ENCODE assay signal across 12 cellular contexts in genomic region chr7:131330299-131330698, GRCh38. TPM values are rescaled to one million over a fixed set of nuclear protein-coding genes. Genes with fewer than 3 reads are reported as not detected.
DNase-seq lines count a peak whose midpoint lies in the region; ATAC-seq and TF ChIP-seq lines count a peak whose summit lies in the region.
"Had no signal": no experiment of that assay in that cellular context is flagged by ENCODE, and none has a peak within 500 bp of the region (broad histone marks: within the 10 kb centered on the region; RNA-seq: fewer than 3 reads in every experiment).

No MANE protein-coding gene starts in this region.

- TF ChIP-seq EP300 in upper lobe of left lung (IDR thresholded peaks at IDR 0.05): no peak

- DNase-seq in left ventricle myocardium inferior (no peak), heart right ventricle (no peak), upper lobe of left lung (no peak), HK-2 (ENCODE audit: unreplicated experiment) (no peak), DMS114 treated with DMSO at 0.1 percent for 48 hours (lab: John Stamatoyannopoulos, UW; ENCODE audit: unreplicated experiment) (no peak)
- no peak for DNase-seq in activated CD8-positive, alpha-beta T cell treated with anti-CD3 and anti-CD28 coated beads, Interleukin-2, amount 10 ng/mL, durations not matched to agents 7 days and 5 days
- DNase-seq: amygdala, head of caudate nucleus had no signal

- intact Hi-C loops in left ventricle myocardium inferior (cut with micrococcal nuclease) (no loop called here), heart right ventricle (cut with DNase I) (no loop called here)

- H3K4me1 ChIP-seq in left ventricle myocardium inferior: peaks cover 84% of the 10 kb centered on the region
- H3K4me1 ChIP-seq in heart right ventricle: peaks cover 0 to 63% (median 52%) of the 10 kb centered on the region in 9 donors
- peaks cover 17% of the 10 kb centered on the region for H3K4me1 ChIP-seq in iPS-15b (ENCODE audit: control insufficient read depth, insufficient read depth, low read length)
- H3K4me1 ChIP-seq in upper lobe of left lung: peaks cover 19 to 32% (median 23%) of the 10 kb centered on the region in 4 donors

- TF ChIP-seq POLR2A in upper lobe of left lung (IDR thresholded peaks at IDR 0.05): no peak

- H3K27ac ChIP-seq in left ventricle myocardium inferior (replicated peaks): peak overlapping the region; percentile 98
- H3K27ac ChIP-seq in heart right ventricle: peak overlapping the region in 3 of 10 donors; percentile 18 to 97 (median 96)
- peak overlapping the region; percentile 96 to 100 (median 100) for H3K27ac ChIP-seq in upper lobe of left lung

- ATAC-seq in heart right ventricle (no peak), upper lobe of left lung (ENCODE audit: low FRiP score in 2 of 2) (no peak), GM21717 (IDR thresholded peaks at IDR 0.05; ENCODE audit: unreplicated experiment) (no peak)
- ATAC-seq in activated CD8-positive, alpha-beta T cell treated with anti-CD3 and anti-CD28 coated beads, Interleukin-2, amount 10 ng/mL, durations not matched to agents 7 days and 5 days: no peak

- H3K9me3 Mint-ChIP-seq in activated CD8-positive, alpha-beta T cell treated with anti-CD3 and anti-CD28 coated beads, Interleukin-2, amount 10 ng/mL, durations not matched to agents 7 days and 5 days (ENCODE audit: insufficient read depth): peaks cover 14% of the 10 kb centered on the region

- TF ChIP-seq CTCF in left ventricle myocardium inferior (IDR thresholded peaks at IDR 0.05; ENCODE audit: borderline replicate concordance) (no peak), heart right ventricle (IDR thresholded peaks at IDR 0.05) (no peak), upper lobe of left lung (IDR thresholded peaks at IDR 0.05) (no peak)

- H3K4me3 ChIP-seq in left ventricle myocardium inferior (no peak overlapping the region), heart right ventricle (peak overlapping the region in 3 of 10 donors; percentile 3 to 83 (median 67)), iPS-15b (ENCODE audit: low read depth, low read length) (peak overlapping the region; percentile 18), upper lobe of left lung (peak overlapping the region in 2 of 4 donors; percentile 81 to 88)

- H3K27me3 Mint-ChIP-seq in activated CD8-positive, alpha-beta T cell treated with anti-CD3 and anti-CD28 coated beads, Interleukin-2, amount 10 ng/mL, durations not matched to agents 7 days and 5 days (ENCODE audit: low read depth): no peaks in the 10 kb centered on the region

- peaks cover 5% of the 10 kb centered on the region for H3K36me3 ChIP-seq in left ventricle myocardium inferior
- H3K36me3 ChIP-seq in heart right ventricle: peaks cover 0 to 12% (median 0%) of the 10 kb centered on the region in 9 donors
- H3K36me3 ChIP-seq in iPS-15b (ENCODE audit: control insufficient read depth, insufficient read depth, low read length): no peaks in the 10 kb centered on the region
- H3K36me3 ChIP-seq in upper lobe of left lung: peaks cover 0 to 8% (median 0%) of the 10 kb centered on the region in 4 donors

- H3K9me3 ChIP-seq in left ventricle myocardium inferior (replicated peaks): no peaks in the 10 kb centered on the region
- peaks cover 0 to under 1% (median 0%) of the 10 kb centered on the region in 11 donors for H3K9me3 ChIP-seq in heart right ventricle
- no peaks in the 10 kb centered on the region for H3K9me3 ChIP-seq in iPS-15b (ENCODE audit: control insufficient read depth, insufficient read depth, low read length)
- H3K9me3 ChIP-seq in upper lobe of left lung: no peaks in the 10 kb centered on the region
- H3K9me3 ChIP-seq: HAP-1 had no signal

- H3K27ac Mint-ChIP-seq in activated CD8-positive, alpha-beta T cell treated with anti-CD3 and anti-CD28 coated beads, Interleukin-2, amount 10 ng/mL, durations not matched to agents 7 days and 5 days: peak overlapping the region; percentile 44
- H3K27ac Mint-ChIP-seq: CD14-positive monocyte had no signal

- H3K4me3 Mint-ChIP-seq in activated CD8-positive, alpha-beta T cell treated with anti-CD3 and anti-CD28 coated beads, Interleukin-2, amount 10 ng/mL, durations not matched to agents 7 days and 5 days: peak overlapping the region; percentile 2

- peaks cover 35% of the 10 kb centered on the region for H3K4me1 Mint-ChIP-seq in activated CD8-positive, alpha-beta T cell treated with anti-CD3 and anti-CD28 coated beads, Interleukin-2, amount 10 ng/mL, durations not matched to agents 7 days and 5 days (ENCODE audit: low read depth)

- H3K36me3 Mint-ChIP-seq in activated CD8-positive, alpha-beta T cell treated with anti-CD3 and anti-CD28 coated beads, Interleukin-2, amount 10 ng/mL, durations not matched to agents 7 days and 5 days (ENCODE audit: low read depth): peaks cover 27% of the 10 kb centered on the region

- POLR2A ChIA-PET in activated CD8-positive, alpha-beta T cell treated with anti-CD3 and anti-CD28 coated beads, Interleukin-2, amount 10 ng/mL, durations not matched to agents 7 days and 5 days (lab: Charles Lee): no interaction called here

- H3K27me3 ChIP-seq in left ventricle myocardium inferior (ENCODE audit: low read depth) (no peaks in the 10 kb centered on the region), heart right ventricle (no peaks in the 10 kb centered on the region), iPS-15b (ENCODE audit: control insufficient read depth, insufficient read depth, low read length) (no peaks in the 10 kb centered on the region), upper lobe of left lung (no peaks in the 10 kb centered on the region)

- no peak overlapping the region for H3K9ac ChIP-seq in iPS-15b (ENCODE audit: low read depth, low read length)

- CTCF ChIA-PET in activated CD8-positive, alpha-beta T cell treated with anti-CD3 and anti-CD28 coated beads, Interleukin-2, amount 10 ng/mL, durations not matched to agents 7 days and 5 days (lab: Charles Lee): interaction anchor here (1.3 kb wide), 1 partner anchor 220 kb away, joined by 4 read pairs; no protein-coding TSS in a partner anchor

- 79 to 83% methylated on average over 4 of the region's 4 CpGs for WGBS in heart right ventricle, 2 donors
- 62 to 66% methylated on average over 4 of the region's 4 CpGs for WGBS in upper lobe of left lung, 2 donors

RNA-seq across cellular contexts. Expression of gene MKLN1, which starts 2.6 kb away (rescaled TPM):
- 42.2 TPM for total RNA-seq in left ventricle myocardium inferior
- 10 to 100 TPM; 34.3 to 48.2 (median 44.8) TPM for total RNA-seq in heart right ventricle
- polyA plus RNA-seq in heart right ventricle: 10 to 100 TPM in 1 of 2 donors, 1 to 10 TPM in 1; 9.5 to 22.8 TPM
- 10 to 100 TPM; 31.6 to 34.0 TPM for total RNA-seq in activated CD8-positive, alpha-beta T cell treated with anti-CD3 and anti-CD28 coated beads, Interleukin-2, amount 10 ng/mL, durations not matched to agents 7 days and 5 days
- 100 to 1,000 TPM in 1 of 6 donors, 10 to 100 TPM in 5; 36.7 to 105 (median 44.5) TPM for total RNA-seq in upper lobe of left lung
